Comparison of ENCODE assay signal across 1 cellular context in genomic region chr2:241894681-241895426, GRCh38.
TF ChIP-seq lines count a peak whose summit lies in the region.

No MANE protein-coding gene starts in this region.

TF ChIP-seq in K562, 482 proteins besides CTCF, POLR2A, EP300 and RAD21:
- TF ChIP-seq GABPA (tag; conservative IDR thresholded peaks at IDR 0.05; ENCODE audit: low read depth) (no peak), PML (IDR thresholded peaks at IDR 0.05; ENCODE audit: low read length) (no peak), POLR2G (IDR thresholded peaks at IDR 0.05; ENCODE audit: low read depth, low read length) (0 out of 2 replicates have a peak, but pooled peaks have one; percentile 11)
